ENCODE assay signal across 23 cellular contexts in genomic region chr18:35836932-35837331, GRCh38.
"Had no signal": no experiment of that assay in that cellular context is flagged by ENCODE, and none has a peak within 500 bp of the region (broad histone marks: within the 10 kb centered on the region; RNA-seq: fewer than 3 reads in every experiment).

No MANE protein-coding gene starts in this region.

- H3K27ac ChIP-seq: KMS-11, RWPE1 had no signal

- H3K9ac ChIP-seq: KMS-11, SK-N-SH had no signal

- FAIRE-seq: HepG2, K562 had no signal

- ATAC-seq: HepG2, K562, Panc1, PC-3 had no signal

- H3K4me3 ChIP-seq: K562 had no signal

- H3K4me2 ChIP-seq: KMS-11, SK-N-SH had no signal

- H3K9me3 ChIP-seq: SK-N-SH had no signal

- DNase-seq: IMR-90, NCI-H1092 treated with DMSO at 0.1 percent for 48 hours, NCI-H1436, NCI-H187, NCI-H2029, NCI-H2081 treated with DMSO at 0.1 percent for 48 hours, NCI-H2171, NCI-H226, NCI-H446, NCI-H510A, NCI-H524 treated with DMSO at 0.1 percent for 48 hours, NCI-H69, NCI-H774, PC-3, SHP77, SK-N-SH, SW 1271, T-helper 1 cell had no signal
